Comparison of ENCODE assay signal across 23 cellular contexts in genomic region chr16:15900901-15901465, GRCh38. TPM values are rescaled to one million over a fixed set of nuclear protein-coding genes. Genes with fewer than 3 reads are reported as not detected.
"Had no signal": no experiment of that assay in that cellular context is flagged by ENCODE, and none has a peak within 500 bp of the region (broad histone marks: within the 10 kb centered on the region; RNA-seq: fewer than 3 reads in every experiment).

No MANE protein-coding gene starts in this region.

- H3K27me3 ChIP-seq: hepatocyte, right lobe of liver, stomach, testis had no signal

- H3K27ac ChIP-seq: hepatocyte, psoas muscle, right lobe of liver, testis had no signal

- H3K79me2 ChIP-seq: hepatocyte had no signal

- ATAC-seq: activated naive CD8-positive, alpha-beta T cell treated with anti-CD3 and anti-CD28 coated beads, Interleukin-2, amount 50 U/mL, for 24 hours; left lobe of liver; natural killer cell treated with Interleukin-12 subunit alpha and Interleukin-12 subunit beta and Interleukin-15 and Interleukin-18, amount 100 ng/mL, for 72 hours; psoas muscle; right lobe of liver; stimulated activated effector memory CD8-positive, alpha-beta T cell treated with anti-CD3 and anti-CD28 coated beads, Interleukin-12 subunit alpha, Interleukin-12 subunit beta, amount 100 ng/mL, for 72 hours; WTC11 had no signal

- H2AFZ ChIP-seq: hepatocyte had no signal

- DNase-seq: activated CD4-positive, alpha-beta memory T cell treated with anti-CD3 and anti-CD28 coated beads, Interleukin-2, amount 10 ng/mL, durations not matched to agents 7 days and 5 days; activated CD4-positive, alpha-beta T cell treated with anti-CD3 and anti-CD28 coated beads for 48 hours; activated naive CD4-positive, alpha-beta T cell treated with anti-CD3 and anti-CD28 coated beads, Interleukin-2, amount 10 ng/mL, durations not matched to agents 7 days and 5 days; activated naive CD8-positive, alpha-beta T cell treated with anti-CD3 and anti-CD28 coated beads, Interleukin-2, amount 50 U/mL, for 24 hours; activated T-cell treated with anti-CD3 and anti-CD28 coated beads, Interleukin-2, amount 50 U/mL, for 1 hour; aorta; cerebellar nuclear complex; cortex of kidney; effector CD4-positive, alpha-beta T cell; foreskin fibroblast; psoas muscle; right lobe of liver; stimulated activated CD4-positive, alpha-beta T cell treated with anti-CD3 and anti-CD28 coated beads, Interleukin-4, amount 100 ng/mL, for 24 hours; stomach; SW 1271; testis had no signal

- H3K36me3 ChIP-seq: right lobe of liver, stomach had no signal

- H3K9me3 ChIP-seq: psoas muscle, right lobe of liver, stomach, testis had no signal

- H3K4me2 ChIP-seq: hepatocyte had no signal

- H3K4me3 ChIP-seq: hepatocyte, lung, psoas muscle, right lobe of liver, stomach, testis had no signal

- H3K4me1 ChIP-seq: psoas muscle, right lobe of liver had no signal

RNA-seq across cellular contexts. Expression of gene MYH11, which starts 44.2 kb away (rescaled TPM):
- total RNA-seq: natural killer cell treated with Interleukin-12 subunit alpha and Interleukin-12 subunit beta and Interleukin-15 and Interleukin-18, amount 100 ng/mL, for 72 hours; T-helper 2 cell treated with Interferon-gamma antibody and Interleukin-4, amounts not matched to agents 100 ng/mL and 5 ng/mL, for 36 hours had no signal
